Comparison of ENCODE assay signal across 19 cellular contexts in genomic region chr19:5927439-5927821, GRCh38. TPM values are rescaled to one million over a fixed set of nuclear protein-coding genes. Genes with fewer than 3 reads are reported as not detected.
DNase-seq lines count a peak whose midpoint lies in the region; ATAC-seq, FAIRE-seq and TF ChIP-seq lines count a peak whose summit lies in the region.
"Had no signal": no experiment of that assay in that cellular context is flagged by ENCODE, and none has a peak within 500 bp of the region (broad histone marks: within the 10 kb centered on the region; RNA-seq: fewer than 3 reads in every experiment).

No MANE protein-coding gene starts in this region.

- no peaks in the 10 kb centered on the region for H3K4me1 Mint-ChIP-seq in activated naive CD4-positive, alpha-beta T cell treated with anti-CD3 and anti-CD28 coated beads for 36 hours (ENCODE audit: low read depth)
- H3K4me1 Mint-ChIP-seq: activated naive CD8-positive, alpha-beta T cell treated with anti-CD3 and anti-CD28 coated beads, Interleukin-2, amount 10 ng/mL, durations not matched to agents 7 days and 5 days had no signal

- CTCF ChIA-PET in activated naive CD4-positive, alpha-beta T cell treated with anti-CD3 and anti-CD28 coated beads for 36 hours (lab: Charles Lee) = no interaction called here

- peak; percentile 80 for FAIRE-seq in GM12891 (lab: Jason Lieb, UNC)

- peaks cover 27% of the 10 kb centered on the region for H3K4me1 ChIP-seq in rectal smooth muscle tissue (ENCODE audit: control insufficient read depth, insufficient read depth, low read length)
- H3K4me1 ChIP-seq: prostate gland had no signal

- TF ChIP-seq POLR2A in GM12891 (IDR thresholded peaks at IDR 0.05; ENCODE audit: low read depth, low read length) = no peak

- no peak overlapping the region for H3K4me3 ChIP-seq in rectal smooth muscle tissue (ENCODE audit: low read length)
- H3K4me3 ChIP-seq: prostate gland had no signal

- no peak overlapping the region for H3K9ac ChIP-seq in rectal smooth muscle tissue (ENCODE audit: low read length)

- DNase-seq in GM12891 (ENCODE audit: insufficient read length, low spot score) (peak; percentile 75), caudate nucleus (lab: John Stamatoyannopoulos, UW) (no peak), foreskin melanocyte (no peak), DMS 273 (lab: John Stamatoyannopoulos, UW; ENCODE audit: unreplicated experiment) (no peak)
- no peak for DNase-seq in activated naive CD4-positive, alpha-beta T cell treated with anti-CD3 and anti-CD28 coated beads for 36 hours
- DNase-seq: activated naive CD8-positive, alpha-beta T cell treated with anti-CD3 and anti-CD28 coated beads, Interleukin-2, amount 10 ng/mL, durations not matched to agents 7 days and 5 days; cortex of kidney; EL; Kasumi-1; T-helper 9 cell had no signal

- no peaks in the 10 kb centered on the region for H3K9me3 Mint-ChIP-seq in activated naive CD4-positive, alpha-beta T cell treated with anti-CD3 and anti-CD28 coated beads for 36 hours
- H3K9me3 Mint-ChIP-seq: activated naive CD8-positive, alpha-beta T cell treated with anti-CD3 and anti-CD28 coated beads, Interleukin-2, amount 10 ng/mL, durations not matched to agents 7 days and 5 days had no signal

- no peak overlapping the region for H3K4me3 Mint-ChIP-seq in activated naive CD4-positive, alpha-beta T cell treated with anti-CD3 and anti-CD28 coated beads for 36 hours
- H3K4me3 Mint-ChIP-seq: activated naive CD8-positive, alpha-beta T cell treated with anti-CD3 and anti-CD28 coated beads, Interleukin-2, amount 10 ng/mL, durations not matched to agents 7 days and 5 days had no signal

- ATAC-seq in GM21381 (IDR thresholded peaks at IDR 0.05; ENCODE audit: unreplicated experiment) (peak; percentile 56), GM19324 (IDR thresholded peaks at IDR 0.05; ENCODE audit: low FRiP score, unreplicated experiment) (no peak)
- ATAC-seq: HCT116, left lobe of liver, Panc1 had no signal

- peaks cover 34% of the 10 kb centered on the region for H3K36me3 Mint-ChIP-seq in activated naive CD4-positive, alpha-beta T cell treated with anti-CD3 and anti-CD28 coated beads for 36 hours (ENCODE audit: low read depth)

- no peaks in the 10 kb centered on the region for H3K27me3 ChIP-seq in rectal smooth muscle tissue (ENCODE audit: control insufficient read depth, insufficient read depth, low read length)

- peaks cover 42% of the 10 kb centered on the region for H3K36me3 ChIP-seq in rectal smooth muscle tissue (ENCODE audit: control insufficient read depth, insufficient read depth, low read length)

- H3K27ac Mint-ChIP-seq in activated naive CD4-positive, alpha-beta T cell treated with anti-CD3 and anti-CD28 coated beads for 36 hours = no peak overlapping the region
- H3K27ac Mint-ChIP-seq: activated naive CD8-positive, alpha-beta T cell treated with anti-CD3 and anti-CD28 coated beads, Interleukin-2, amount 10 ng/mL, durations not matched to agents 7 days and 5 days had no signal

- no peaks in the 10 kb centered on the region for H3K27me3 Mint-ChIP-seq in activated naive CD4-positive, alpha-beta T cell treated with anti-CD3 and anti-CD28 coated beads for 36 hours (ENCODE audit: low read depth)
- H3K27me3 Mint-ChIP-seq: activated naive CD8-positive, alpha-beta T cell treated with anti-CD3 and anti-CD28 coated beads, Interleukin-2, amount 10 ng/mL, durations not matched to agents 7 days and 5 days had no signal

- intact Hi-C loops in activated naive CD4-positive, alpha-beta T cell treated with anti-CD3 and anti-CD28 coated beads for 36 hours (cut with micrococcal nuclease) = no loop called here

- H3K27ac ChIP-seq in caudate nucleus (ENCODE audit: low read depth, low read length) (peak overlapping the region; percentile 65), rectal smooth muscle tissue (ENCODE audit: low read depth, low read length) (peak overlapping the region; percentile 81)
- H3K27ac ChIP-seq: prostate gland had no signal

TF ChIP-seq in GM12891, 5 proteins besides CTCF, POLR2A, EP300 and RAD21:
- TF ChIP-seq SPI1 (IDR thresholded peaks at IDR 0.05; ENCODE audit: low read depth, low read length) (peak; percentile 98), PAX5 (IDR thresholded peaks at IDR 0.05; ENCODE audit: insufficient read depth, low read length, severe bottlenecking) (peak; percentile 73), TAF1 (IDR thresholded peaks at IDR 0.05; ENCODE audit: low read depth, low read length) (no peak)

RNA-seq across cellular contexts. Expression of gene CAPS, which starts 13.4 kb away (rescaled TPM):
- 2.9 TPM for polyA plus RNA-seq in GM12891 (2012; ENCODE audit: low read depth, missing spikeins)
- 1 to 10 TPM; 2.1 to 2.8 TPM for total RNA-seq in activated naive CD4-positive, alpha-beta T cell treated with anti-CD3 and anti-CD28 coated beads for 36 hours

RNA-seq across cellular contexts. Expression of gene VMAC, which starts 22.8 kb away (rescaled TPM):
- polyA plus RNA-seq in GM12891 (2012; ENCODE audit: low read depth, missing spikeins) = 2.4 TPM
- total RNA-seq in activated naive CD4-positive, alpha-beta T cell treated with anti-CD3 and anti-CD28 coated beads for 36 hours = 1 to 10 TPM; 1.5 to 2.0 TPM

RNA-seq across cellular contexts. Expression of gene NDUFA11, which starts 23.8 kb away (rescaled TPM):
- polyA plus RNA-seq in GM12891 (2012; ENCODE audit: low read depth, missing spikeins) = 307 TPM
- total RNA-seq in activated naive CD4-positive, alpha-beta T cell treated with anti-CD3 and anti-CD28 coated beads for 36 hours = 100 to 1,000 TPM; 226 to 228 TPM

RNA-seq across cellular contexts. Expression of gene RANBP3, which starts 50.5 kb away (rescaled TPM):
- polyA plus RNA-seq in GM12891 (2012; ENCODE audit: low read depth, missing spikeins) = 40.5 TPM
- 10 to 100 TPM; 77.9 to 80.5 TPM for total RNA-seq in activated naive CD4-positive, alpha-beta T cell treated with anti-CD3 and anti-CD28 coated beads for 36 hours

RNA-seq across cellular contexts. Expression of gene FUT5, which starts 57.1 kb away (rescaled TPM):
- not detected for polyA plus RNA-seq in GM12891 (2012; ENCODE audit: low read depth, missing spikeins)
- total RNA-seq in activated naive CD4-positive, alpha-beta T cell treated with anti-CD3 and anti-CD28 coated beads for 36 hours = under 1 TPM; 0.19 to 0.30 TPM
- total RNA-seq: activated CD8-positive, alpha-beta memory T cell treated with anti-CD3 and anti-CD28 coated beads for 36 hours; prostate gland; ureter had no signal
